In the genomic region with DNA sequence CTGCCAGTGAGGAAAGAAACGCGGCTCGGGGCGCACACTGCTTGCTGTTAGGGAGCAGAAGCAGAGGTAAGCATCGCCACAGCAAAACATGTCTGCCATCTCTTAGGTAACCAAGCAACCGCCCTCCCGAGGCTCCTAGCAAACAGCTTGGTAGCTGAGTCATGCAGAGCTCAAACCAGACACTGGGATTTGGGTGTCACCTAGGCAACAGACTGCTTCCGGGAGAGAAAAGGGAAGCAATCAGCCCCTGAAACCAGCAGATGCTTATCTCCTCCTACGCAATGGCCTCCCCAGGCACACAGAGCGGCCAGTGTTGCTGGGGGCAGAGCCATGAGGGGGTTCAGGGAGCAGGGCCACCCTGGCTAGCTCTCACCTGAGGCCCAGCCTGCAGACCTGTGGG, we compare ENCODE assay signal across 8 cellular contexts. TPM values are rescaled to one million over a fixed set of nuclear protein-coding genes. Genes with fewer than 3 reads are reported as not detected.
DNase-seq lines count a peak whose midpoint lies in the region; ATAC-seq lines count a peak whose summit lies in the region.
"Not testable (repeated sequence)": the region's sequence is repeated elsewhere in the genome, so short reads cannot be mapped to it uniquely, and the experiment has no call there.

No MANE protein-coding gene starts in this region.

- H3K4me3 ChIP-seq in mesendoderm (ENCODE audit: low read length), result not testable (repeated sequence)

- H4K5ac ChIP-seq in mesendoderm (ENCODE audit: low read length), result not testable (repeated sequence)

- H3K4me3 Mint-ChIP-seq in activated CD8-positive, alpha-beta T cell treated with anti-CD3 and anti-CD28 coated beads, Interleukin-2, amount 10 ng/mL, durations not matched to agents 7 days and 5 days, result peak overlapping the region; percentile 81

- not testable (repeated sequence) for H2BK15ac ChIP-seq in mesendoderm (replicated peaks; ENCODE audit: low read depth)

- H2AK5ac ChIP-seq in mesendoderm (ENCODE audit: low read length), result not testable (repeated sequence)

- not testable (repeated sequence) for H3K4ac ChIP-seq in mesendoderm (ENCODE audit: low read depth, low read length)

- peak; percentile 36 for DNase-seq in EL
- peak; percentile 68 for DNase-seq in OCI-M1 (lab: John Stamatoyannopoulos, UW)
- DNase-seq in activated CD8-positive, alpha-beta T cell treated with anti-CD3 and anti-CD28 coated beads, Interleukin-2, amount 10 ng/mL, durations not matched to agents 7 days and 5 days, result peak; percentile 78
- DNase-seq in dedifferentiated amniotic fluid mesenchymal stem cell (ENCODE audit: extremely low spot score), result peak; percentile 15
- peak; percentile 87 for DNase-seq in mesendoderm
- DNase-seq in stimulated activated CD8-positive, alpha-beta memory T cell treated with anti-CD3 and anti-CD28 coated beads, Interleukin-4, amount 100 ng/mL, for 24 hours (ENCODE audit: low read depth), result peak; percentile 29

- not testable (repeated sequence) for H2BK120ac ChIP-seq in mesendoderm (ENCODE audit: low read depth, low read length)

- H3K27ac ChIP-seq in mesendoderm (ENCODE audit: low read depth, low read length), result not testable (repeated sequence)

- peak overlapping the region; percentile 60 for H3K27ac Mint-ChIP-seq in activated CD8-positive, alpha-beta T cell treated with anti-CD3 and anti-CD28 coated beads, Interleukin-2, amount 10 ng/mL, durations not matched to agents 7 days and 5 days

- CTCF ChIA-PET in activated CD8-positive, alpha-beta T cell treated with anti-CD3 and anti-CD28 coated beads, Interleukin-2, amount 10 ng/mL, durations not matched to agents 7 days and 5 days (lab: Charles Lee), result interaction anchor here (2.7 kb wide), 1 partner anchor 10 kb away, joined by 9 read pairs; no protein-coding TSS in a partner anchor

- not testable (repeated sequence) for H3K56ac ChIP-seq in mesendoderm (ENCODE audit: low read length)

- H3K4me1 ChIP-seq in mesendoderm (ENCODE audit: control insufficient read depth, low read depth, low read length), result not testable (repeated sequence)

- H2BK5ac ChIP-seq in mesendoderm (ENCODE audit: low read length), result not testable (repeated sequence)

- peaks cover 16% of the 10 kb centered on the region for H3K36me3 Mint-ChIP-seq in activated CD8-positive, alpha-beta T cell treated with anti-CD3 and anti-CD28 coated beads, Interleukin-2, amount 10 ng/mL, durations not matched to agents 7 days and 5 days (ENCODE audit: low read depth)

- H3K23ac ChIP-seq in mesendoderm (ENCODE audit: low read length), result not testable (repeated sequence)

- H3K4me2 ChIP-seq in mesendoderm (ENCODE audit: low read length), result not testable (repeated sequence)

- not testable (repeated sequence) for H3K18ac ChIP-seq in mesendoderm (ENCODE audit: low read length)

- no CpG with 5 or more reads among the region's 10 CpGs for WGBS in mesendoderm (ENCODE audit: extremely low coverage, insufficient coverage, low lambda C conversion rate)

- H3K9me3 Mint-ChIP-seq in activated CD8-positive, alpha-beta T cell treated with anti-CD3 and anti-CD28 coated beads, Interleukin-2, amount 10 ng/mL, durations not matched to agents 7 days and 5 days (ENCODE audit: insufficient read depth), result not testable (repeated sequence)

- not testable (repeated sequence) for H3K27me3 Mint-ChIP-seq in activated CD8-positive, alpha-beta T cell treated with anti-CD3 and anti-CD28 coated beads, Interleukin-2, amount 10 ng/mL, durations not matched to agents 7 days and 5 days (ENCODE audit: low read depth)

- H3K36me3 ChIP-seq in mesendoderm (ENCODE audit: control insufficient read depth, insufficient read depth, low read length), result not testable (repeated sequence)

- peaks cover 50% of the 10 kb centered on the region for H3K4me1 Mint-ChIP-seq in activated CD8-positive, alpha-beta T cell treated with anti-CD3 and anti-CD28 coated beads, Interleukin-2, amount 10 ng/mL, durations not matched to agents 7 days and 5 days (ENCODE audit: low read depth)

- H4K8ac ChIP-seq in mesendoderm (ENCODE audit: low read depth, low read length), result not testable (repeated sequence)

- peak; percentile 71 for ATAC-seq in GM21528 (IDR thresholded peaks at IDR 0.05; ENCODE audit: low FRiP score, unreplicated experiment)
- peak; percentile 69 for ATAC-seq in HG03460 (IDR thresholded peaks at IDR 0.05; ENCODE audit: unreplicated experiment)
- peak; percentile 67 for ATAC-seq in activated CD8-positive, alpha-beta T cell treated with anti-CD3 and anti-CD28 coated beads, Interleukin-2, amount 10 ng/mL, durations not matched to agents 7 days and 5 days

- H3K79me1 ChIP-seq in mesendoderm (ENCODE audit: low read length), result not testable (repeated sequence)

- POLR2A ChIA-PET in activated CD8-positive, alpha-beta T cell treated with anti-CD3 and anti-CD28 coated beads, Interleukin-2, amount 10 ng/mL, durations not matched to agents 7 days and 5 days (lab: Charles Lee), result interaction anchor here (0.7 kb wide), 1 partner anchor 16 kb away, joined by 3 read pairs; no protein-coding TSS in a partner anchor

- H3K9ac ChIP-seq in mesendoderm (ENCODE audit: low read length), result not testable (repeated sequence)

- not testable (repeated sequence) for H3K79me2 ChIP-seq in mesendoderm (ENCODE audit: control insufficient read depth, insufficient read depth, low read length)

- not testable (repeated sequence) for H3K27me3 ChIP-seq in mesendoderm (ENCODE audit: insufficient read depth, low read length, poor library complexity)

RNA-seq across cellular contexts. Expression of gene IDS, which starts 1.7 kb away (rescaled TPM):
- 10 to 100 TPM; 47.2 to 50.8 TPM for total RNA-seq in activated CD8-positive, alpha-beta T cell treated with anti-CD3 and anti-CD28 coated beads, Interleukin-2, amount 10 ng/mL, durations not matched to agents 7 days and 5 days
- polyA plus RNA-seq in mesendoderm (2013, experiment 1 of 2), result 15.8 TPM
- 16.3 TPM for polyA plus RNA-seq in mesendoderm (2013, experiment 2 of 2)

RNA-seq across cellular contexts. Expression of gene EOLA1, which starts 37.4 kb away (rescaled TPM):
- 10 to 100 TPM; 45.2 to 46.5 TPM for total RNA-seq in activated CD8-positive, alpha-beta T cell treated with anti-CD3 and anti-CD28 coated beads, Interleukin-2, amount 10 ng/mL, durations not matched to agents 7 days and 5 days
- polyA plus RNA-seq in mesendoderm (2013, experiment 1 of 2), result 3.6 TPM
- 3.3 TPM for polyA plus RNA-seq in mesendoderm (2013, experiment 2 of 2)

RNA-seq across cellular contexts. Expression of gene HSFX3, which starts 46.3 kb away (rescaled TPM):
- total RNA-seq in activated CD8-positive, alpha-beta T cell treated with anti-CD3 and anti-CD28 coated beads, Interleukin-2, amount 10 ng/mL, durations not matched to agents 7 days and 5 days, result not detected
- polyA plus RNA-seq in mesendoderm (2013, experiment 1 of 2), result not detected
- not detected for polyA plus RNA-seq in mesendoderm (2013, experiment 2 of 2)

Comparison
In these comparisons a context has a peak if more than half of its experiments do, and no peak if none do; other contexts are left out.
1. DNase-seq: peak in every context shown above with its lines; median percentile 87 in mesendoderm; 78 in activated CD8-positive, alpha-beta T cell treated with anti-CD3 and anti-CD28 coated beads, Interleukin-2, amount 10 ng/mL, durations not matched to agents 7 days and 5 days; 68 in OCI-M1; 36 in EL; 29 in stimulated activated CD8-positive, alpha-beta memory T cell treated with anti-CD3 and anti-CD28 coated beads, Interleukin-4, amount 100 ng/mL, for 24 hours; 15 in dedifferentiated amniotic fluid mesenchymal stem cell.